9 cellular contexts compared by ENCODE assay signal in the genomic region with DNA sequence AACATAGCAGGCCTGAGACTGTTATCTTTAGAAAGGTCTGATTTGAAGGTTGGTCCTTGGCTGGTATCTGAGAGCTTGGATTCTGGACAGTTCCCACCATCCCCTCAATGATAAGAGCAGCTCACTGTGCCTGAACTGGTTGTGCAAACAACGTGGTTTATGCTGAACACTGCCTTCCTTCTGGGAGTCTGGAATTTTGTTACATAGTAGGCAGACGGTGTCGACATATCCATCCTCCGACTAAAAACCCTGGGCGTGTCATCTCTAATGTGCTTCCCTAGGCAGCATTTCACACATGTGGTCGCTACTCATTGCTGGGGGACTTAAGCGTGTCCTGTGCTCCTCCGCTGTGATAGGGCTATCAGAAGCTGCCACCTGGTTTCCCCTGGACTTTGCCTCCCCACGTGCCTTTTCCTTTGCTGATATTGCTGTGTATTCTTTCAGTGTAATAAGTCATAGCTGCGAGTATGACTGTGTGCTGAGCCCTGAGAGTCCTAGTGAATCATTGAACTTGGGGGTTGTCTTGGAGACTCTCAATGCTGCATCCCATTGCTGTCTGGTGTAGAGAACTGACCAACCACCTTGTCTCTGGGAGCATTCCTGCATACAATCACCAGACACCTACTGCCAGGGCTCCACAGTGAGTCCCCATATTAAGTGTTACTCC.
A peak's percentile ranks its signal among the peaks of the same experiment; 100 is the strongest.
DNase-seq lines count a peak whose midpoint lies in the region; ATAC-seq and TF ChIP-seq lines count a peak whose summit lies in the region.
"Had no signal": no experiment of that assay in that cellular context is flagged by ENCODE, and none has a peak within 500 bp of the region (broad histone marks: within the 10 kb centered on the region; RNA-seq: fewer than 3 reads in every experiment).

No MANE protein-coding gene starts in this region.

- H3K9ac ChIP-seq in NT2/D1 (ENCODE audit: insufficient read length, low read depth) (no peak overlapping the region), trophoblast cell (ENCODE audit: low read length) (no peak overlapping the region)

- H3K4me1 ChIP-seq in NT2/D1 (ENCODE audit: insufficient read depth, insufficient read length) (no peaks in the 10 kb centered on the region), trophoblast cell (ENCODE audit: control insufficient read depth in 1 of 2, insufficient read depth in 2 of 2, low read length in 2 of 2) (peaks cover 8 to 11% of the 10 kb centered on the region in 2 experiments)

- no peak overlapping the region for H2BK12ac ChIP-seq in trophoblast cell (ENCODE audit: low read length)

- H2BK5ac ChIP-seq in trophoblast cell (ENCODE audit: low read depth, low read length, poor library complexity) = no peak overlapping the region

- peaks cover 14% of the 10 kb centered on the region for H3K27me3 Mint-ChIP-seq in nephron progenitor cell (ENCODE audit: low read depth, poor library complexity)
- peaks cover 2% of the 10 kb centered on the region for H3K27me3 Mint-ChIP-seq in activated T-cell treated with anti-CD3 and anti-CD28 coated beads, Interleukin-2, amount 50 U/mL, for 4 hours (ENCODE audit: low read depth)

- no peak overlapping the region for H3K4me3 Mint-ChIP-seq in nephron progenitor cell
- H3K4me3 Mint-ChIP-seq in activated T-cell treated with anti-CD3 and anti-CD28 coated beads, Interleukin-2, amount 50 U/mL, for 4 hours = no peak overlapping the region

- H3K9me3 Mint-ChIP-seq in nephron progenitor cell = no peaks in the 10 kb centered on the region
- no peaks in the 10 kb centered on the region for H3K9me3 Mint-ChIP-seq in activated T-cell treated with anti-CD3 and anti-CD28 coated beads, Interleukin-2, amount 50 U/mL, for 4 hours

- H3K36me3 Mint-ChIP-seq in nephron progenitor cell (ENCODE audit: low read depth) = no peaks in the 10 kb centered on the region
- H3K36me3 Mint-ChIP-seq in activated T-cell treated with anti-CD3 and anti-CD28 coated beads, Interleukin-2, amount 50 U/mL, for 4 hours (ENCODE audit: insufficient read depth) = no peaks in the 10 kb centered on the region

- peaks cover 4% of the 10 kb centered on the region for H3K4me1 Mint-ChIP-seq in nephron progenitor cell
- H3K4me1 Mint-ChIP-seq in activated T-cell treated with anti-CD3 and anti-CD28 coated beads, Interleukin-2, amount 50 U/mL, for 4 hours (ENCODE audit: low read depth) = peaks cover 1% of the 10 kb centered on the region

- H3K79me1 ChIP-seq in trophoblast cell (ENCODE audit: low read length) = no peaks in the 10 kb centered on the region

- H3K79me2 ChIP-seq in trophoblast cell (ENCODE audit: control insufficient read depth, insufficient read depth, low read length, poor library complexity) = no peaks in the 10 kb centered on the region

- no peak overlapping the region for H3K18ac ChIP-seq in trophoblast cell (ENCODE audit: low read length)

- no peak overlapping the region for H3K4me2 ChIP-seq in trophoblast cell (ENCODE audit: low read length)

- no CpG with 5 or more reads among the region's 10 CpGs for WGBS in trophoblast cell (ENCODE audit: extremely low coverage, insufficient coverage, insufficient read length)

- no peak overlapping the region for H4K12ac ChIP-seq in trophoblast cell (ENCODE audit: low read depth, low read length)

- no peak overlapping the region for H4K8ac ChIP-seq in trophoblast cell (ENCODE audit: low read depth, low read length)

- no peak overlapping the region for H2AFZ ChIP-seq in trophoblast cell (ENCODE audit: insufficient read depth, low read length, poor library complexity)

- TF ChIP-seq CTCF in omental fat pad (IDR thresholded peaks at IDR 0.05) (no peak), nephron progenitor cell (IDR thresholded peaks at IDR 0.05) (no peak)

- no peak overlapping the region for H2AK5ac ChIP-seq in trophoblast cell (ENCODE audit: low read length)

- H3K14ac ChIP-seq in trophoblast cell (ENCODE audit: low read length) = no peak overlapping the region

- H3K27me3 ChIP-seq in NT2/D1 (ENCODE audit: insufficient read depth, insufficient read length) (no peaks in the 10 kb centered on the region), trophoblast cell (ENCODE audit: insufficient read depth, low read length) (no peaks in the 10 kb centered on the region)

- DNase-seq in GM03348 (ENCODE audit: low spot score) (peak; percentile 85), NT2/D1 (ENCODE audit: low read depth, low spot score) (peak; percentile 28), epithelial cell of prostate (ENCODE audit: low read depth, low spot score) (peak; percentile 64), trophoblast cell (peak; percentile 82), omental fat pad (ENCODE audit: low spot score) (no peak), nephron progenitor cell (no peak), NAMALWA (ENCODE audit: low spot score) (no peak)
- DNase-seq in activated T-cell treated with anti-CD3 and anti-CD28 coated beads, Interleukin-2, amount 50 U/mL, for 4 hours = no peak
- DNase-seq: stimulated activated naive CD4-positive, alpha-beta T cell had no signal

- H4K91ac ChIP-seq in trophoblast cell (ENCODE audit: low read depth, low read length) = no peak overlapping the region

- no peak overlapping the region for H3K27ac Mint-ChIP-seq in nephron progenitor cell

- H3K27ac ChIP-seq in epithelial cell of prostate = peak overlapping the region; percentile 80
- H3K27ac ChIP-seq in trophoblast cell (ENCODE audit: low read depth, low read length) = no peak overlapping the region

- no peak overlapping the region for H2BK120ac ChIP-seq in trophoblast cell (ENCODE audit: insufficient read depth, low read length, poor library complexity)

- no peak overlapping the region for H3K23ac ChIP-seq in trophoblast cell (ENCODE audit: low read length)

- H3K9me3 ChIP-seq in NT2/D1 (ENCODE audit: insufficient read depth, low read length) = no peaks in the 10 kb centered on the region
- H3K9me3 ChIP-seq in trophoblast cell (ENCODE audit: insufficient read depth, low read depth, low read length) = peaks cover 2% of the 10 kb centered on the region

- H3K4ac ChIP-seq in trophoblast cell (ENCODE audit: low read depth, low read length) = no peak overlapping the region

- ATAC-seq in omental fat pad (ENCODE audit: low FRiP score) = no peak
- ATAC-seq in activated T-cell treated with anti-CD3 and anti-CD28 coated beads, Interleukin-2, amount 50 U/mL, for 4 hours = no peak

- no peak overlapping the region for H3K4me3 ChIP-seq in NT2/D1 (ENCODE audit: insufficient read length, low read depth)
- H3K4me3 ChIP-seq in trophoblast cell (ENCODE audit: low read depth, low read length) = no peak overlapping the region

- no peaks in the 10 kb centered on the region for H3K36me3 ChIP-seq in NT2/D1 (ENCODE audit: insufficient read depth, insufficient read length, low read length)
- H3K36me3 ChIP-seq in trophoblast cell (ENCODE audit: control insufficient read depth in 1 of 2, insufficient read depth in 2 of 2, low read length in 2 of 2) = no peaks in the 10 kb centered on the region

Comparison
In these comparisons a context has a peak if more than half of its experiments do, and no peak if none do; other contexts are left out.
1. DNase-seq: peak in GM03348 (single experiment), NT2/D1 (single experiment), epithelial cell of prostate (single experiment) and trophoblast cell (2 of 2); none in omental fat pad (single experiment), nephron progenitor cell (single experiment), NAMALWA (single experiment) and activated T-cell treated with anti-CD3 and anti-CD28 coated beads, Interleukin-2, amount 50 U/mL, for 4 hours (single experiment).